ENCODE assay signal across 21 cellular contexts in the genomic region with DNA sequence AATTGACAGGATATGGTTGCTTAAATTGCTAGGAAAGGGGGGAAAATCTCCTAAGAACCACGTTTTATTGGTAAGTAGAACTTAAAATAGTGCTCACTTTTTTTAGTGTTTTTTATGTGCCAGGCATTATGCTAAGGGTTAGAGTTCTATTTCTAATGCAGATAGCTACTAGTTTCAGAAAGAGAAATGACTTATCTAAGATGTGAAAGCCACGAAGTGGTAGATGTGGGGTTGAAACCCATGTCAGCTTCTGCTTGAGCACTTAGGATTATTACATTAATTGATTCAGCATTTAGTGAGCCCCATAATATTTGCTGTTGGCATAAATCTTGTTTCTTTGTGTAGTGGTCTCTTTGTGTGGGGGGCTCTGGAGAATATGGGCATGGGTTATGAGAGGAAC.
"Had no signal": no experiment of that assay in that cellular context is flagged by ENCODE, and none has a peak within 500 bp of the region (broad histone marks: within the 10 kb centered on the region; RNA-seq: fewer than 3 reads in every experiment).

No MANE protein-coding gene starts in this region.

- H3K9ac ChIP-seq: parathyroid adenoma had no signal

- H3K4me3 Mint-ChIP-seq: activated naive CD8-positive, alpha-beta T cell; activated T-cell treated with anti-CD3 and anti-CD28 coated beads, Interleukin-2, amount 50 U/mL, for 24 hours; dendritic cell treated with granulocyte-macrophage colony-stimulating factor and Interleukin-4, amounts not matched to agents 40 ng/mL and 50 ng/mL, for 4 days; effector memory CD8-positive, alpha-beta T cell; naive B cell; stimulated activated memory B cell treated with anti-CD40 and anti-IgM and Interleukin-4, amounts not matched to agents 10 μg/mL and 1 μg/mL and 100 μg/mL, for 72 hours had no signal

- H3K36me3 Mint-ChIP-seq: activated naive CD8-positive, alpha-beta T cell; naive B cell; stimulated activated memory B cell treated with anti-CD40 and anti-IgM and Interleukin-4, amounts not matched to agents 10 μg/mL and 1 μg/mL and 100 μg/mL, for 72 hours had no signal

- H3K4me1 ChIP-seq: left lung, parathyroid adenoma had no signal

- H3K9me3 ChIP-seq: breast epithelium, heart right ventricle, left lung, neutrophil had no signal

- ATAC-seq: effector memory CD8-positive, alpha-beta T cell; heart right ventricle; left lung; stimulated activated memory B cell treated with anti-CD40 and anti-IgM and Interleukin-4, amounts not matched to agents 10 μg/mL and 1 μg/mL and 100 μg/mL, for 72 hours had no signal

- H3K36me3 ChIP-seq: breast epithelium, heart right ventricle, left lung, neutrophil had no signal

- H2AFZ ChIP-seq: parathyroid adenoma had no signal

- H3K27ac Mint-ChIP-seq: activated naive CD8-positive, alpha-beta T cell; activated T-cell treated with anti-CD3 and anti-CD28 coated beads, Interleukin-2, amount 50 U/mL, for 24 hours; dendritic cell treated with granulocyte-macrophage colony-stimulating factor and Interleukin-4, amounts not matched to agents 40 ng/mL and 50 ng/mL, for 4 days; effector memory CD8-positive, alpha-beta T cell; stimulated activated memory B cell treated with anti-CD40 and anti-IgM and Interleukin-4, amounts not matched to agents 10 μg/mL and 1 μg/mL and 100 μg/mL, for 72 hours had no signal

- H3K9me3 Mint-ChIP-seq: activated T-cell treated with anti-CD3 and anti-CD28 coated beads, Interleukin-2, amount 50 U/mL, for 24 hours; dendritic cell treated with granulocyte-macrophage colony-stimulating factor and Interleukin-4, amounts not matched to agents 40 ng/mL and 50 ng/mL, for 4 days; effector memory CD8-positive, alpha-beta T cell; naive B cell; stimulated activated memory B cell treated with anti-CD40 and anti-IgM and Interleukin-4, amounts not matched to agents 10 μg/mL and 1 μg/mL and 100 μg/mL, for 72 hours had no signal

- FAIRE-seq: frontal cortex, keratinocyte had no signal

- H3K4me3 ChIP-seq: breast epithelium, heart right ventricle, left lung had no signal

- H3K4me1 Mint-ChIP-seq: naive B cell; stimulated activated memory B cell treated with anti-CD40 and anti-IgM and Interleukin-4, amounts not matched to agents 10 μg/mL and 1 μg/mL and 100 μg/mL, for 72 hours had no signal

- H3K27me3 ChIP-seq: breast epithelium, heart right ventricle, left lung, neutrophil had no signal

- H3K27ac ChIP-seq: breast epithelium, heart right ventricle, left lung, neutrophil, parathyroid adenoma had no signal

- DNase-seq: activated CD4-positive, alpha-beta T cell treated with anti-CD3 and anti-CD28 coated beads, Interleukin-2, amount 50 U/mL, for 48 hours; activated CD4-positive, CD25-positive, alpha-beta regulatory T cell treated with anti-CD3 and anti-CD28 coated beads, Interleukin-2, amount 50 U/mL, for 72 hours; activated effector memory CD4-positive, alpha-beta T cell treated with Interleukin-2 at 50 U/mL for 16 hours; activated T-cell treated with anti-CD3 and anti-CD28 coated beads, Interleukin-2, amount 50 U/mL, for 24 hours; anterior cingulate cortex; cerebellar nuclear complex; effector memory CD8-positive, alpha-beta T cell; heart right ventricle; left lung; mammary epithelial cell; naive B cell; T-helper 9 cell; trophoblast cell had no signal

- H3K27me3 Mint-ChIP-seq: activated naive CD8-positive, alpha-beta T cell had no signal
